In genomic region chr2:16385341-16385740, GRCh38 we compare ENCODE assay signal across 9 cellular contexts.
"Had no signal": no experiment of that assay in that cellular context is flagged by ENCODE, and none has a peak within 500 bp of the region (broad histone marks: within the 10 kb centered on the region; RNA-seq: fewer than 3 reads in every experiment).

No MANE protein-coding gene starts in this region.

- H3K27ac ChIP-seq: GM23248 had no signal

- H3K9me3 ChIP-seq: HAP-1 had no signal

- H3K4me3 ChIP-seq: GM23248, GM23338, HAP-1 had no signal

- H3K36me3 ChIP-seq: HAP-1 had no signal

- DNase-seq: GM23248, GOT3, H7, H9, HCEC 1CT, HFFc6 had no signal

- ATAC-seq: GM23338, HCT116 had no signal

- H3K4me1 ChIP-seq: HAP-1 had no signal
